In the genomic region with DNA sequence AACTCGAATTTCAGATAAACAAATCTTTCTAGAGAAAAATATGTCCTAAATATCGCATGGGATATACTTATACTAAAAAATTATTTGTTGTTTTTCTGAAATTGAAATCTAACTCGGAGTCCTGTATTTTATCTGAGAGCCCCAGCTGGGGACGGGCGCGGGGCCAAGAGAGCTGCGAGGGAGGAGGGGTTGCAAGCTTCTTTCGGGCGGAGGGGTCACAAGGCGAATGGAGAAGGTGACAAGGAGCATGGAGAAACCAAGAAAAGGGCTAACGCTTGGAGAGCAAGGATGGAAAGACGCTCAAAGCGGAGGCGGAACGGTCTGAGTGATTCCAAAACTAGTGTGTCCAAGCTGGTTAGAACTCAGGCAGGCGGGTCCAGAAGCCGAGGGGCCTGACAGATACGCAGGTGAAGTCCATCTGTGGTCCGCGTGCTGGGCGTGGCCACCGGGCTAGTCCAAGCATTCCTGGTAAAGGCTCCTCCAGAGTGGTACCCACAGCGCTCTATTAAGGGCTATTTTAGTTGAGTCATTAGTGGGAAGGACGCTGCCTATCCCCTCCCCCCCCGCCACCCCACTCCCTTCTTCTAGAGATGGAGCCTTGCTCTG, we compare ENCODE assay signal across 10 cellular contexts. TPM values are rescaled to one million over a fixed set of nuclear protein-coding genes. Genes with fewer than 3 reads are reported as not detected.
DNase-seq lines count a peak whose midpoint lies in the region; ATAC-seq and TF ChIP-seq lines count a peak whose summit lies in the region.
"Had no signal": no experiment of that assay in that cellular context is flagged by ENCODE, and none has a peak within 500 bp of the region (broad histone marks: within the 10 kb centered on the region; RNA-seq: fewer than 3 reads in every experiment).

No MANE protein-coding gene starts in this region.

- no peak overlapping the region for H2AFZ ChIP-seq in PC-9

- H4K20me1 ChIP-seq in PC-9 (ENCODE audit: insufficient read depth), result no peaks in the 10 kb centered on the region

- no peak overlapping the region for H3K27ac ChIP-seq in heart right ventricle
- no peak overlapping the region for H3K27ac ChIP-seq in lower lobe of right lung
- no peak overlapping the region for H3K27ac ChIP-seq in upper lobe of left lung
- no peak overlapping the region for H3K27ac ChIP-seq in gastroesophageal sphincter
- no peak overlapping the region for H3K27ac ChIP-seq in PC-9

- peaks cover 4% of the 10 kb centered on the region; the same call in 1 of the 2 replicates for H3F3A ChIP-seq in PC-9 (ENCODE audit: insufficient read depth, low read depth)

- H3K36me3 ChIP-seq in heart right ventricle, result no peaks in the 10 kb centered on the region
- no peaks in the 10 kb centered on the region for H3K36me3 ChIP-seq in adipocyte (ENCODE audit: control insufficient read depth, insufficient read depth, low read length, severe bottlenecking)
- H3K36me3 ChIP-seq in lower lobe of right lung, result no peaks in the 10 kb centered on the region
- H3K36me3 ChIP-seq in upper lobe of left lung, result no peaks in the 10 kb centered on the region
- H3K36me3 ChIP-seq in gastroesophageal sphincter, result no peaks in the 10 kb centered on the region
- no peaks in the 10 kb centered on the region for H3K36me3 ChIP-seq in PC-9 (ENCODE audit: low read depth)

- H3K9ac ChIP-seq in adipocyte (ENCODE audit: low read length), result no peak overlapping the region

- DNase-seq in heart right ventricle (peak in 1 of 2 donors; percentile 13), Right ventricle myocardium inferior (ENCODE audit: missing footprints) (no peak), adipocyte (ENCODE audit: low read depth) (no peak), lower lobe of right lung (no peak), upper lobe of left lung (peak in 1 of 2 donors; percentile 60), PC-9 (no peak)
- DNase-seq: cerebellar nuclear complex had no signal

- intact Hi-C loops in heart right ventricle (cut with DNase I) (no loop called here), Right ventricle myocardium inferior (cut with DNase I) (no loop called here), lower lobe of right lung (cut with DNase I) (no loop called here), PC-9 (cut with micrococcal nuclease; ENCODE audit: unreplicated experiment) (no loop called here)

- H3K9me2 ChIP-seq in PC-9 (ENCODE audit: insufficient read depth), result no peaks in the 10 kb centered on the region

- WGBS in heart right ventricle, 2 donors, result 12 to 18% methylated on average over 25 of the region's 25 CpGs
- WGBS in upper lobe of left lung, 2 donors, result 12 to 25% methylated on average over 18 to 25 of the region's 25 CpGs
- WGBS in gastroesophageal sphincter (ENCODE audit: low coverage in 1 of 2), 2 donors, result 4 to 18% methylated on average over 15 to 21 of the region's 25 CpGs

- peak overlapping the region in 9 of 10 donors; percentile 15 to 50 (median 41) for H3K4me3 ChIP-seq in heart right ventricle
- H3K4me3 ChIP-seq in adipocyte (ENCODE audit: low read length), result peak overlapping the region; percentile 59
- peak overlapping the region; percentile 41 for H3K4me3 ChIP-seq in lower lobe of right lung
- peak overlapping the region in 3 of 4 donors; percentile 24 to 44 (median 37) for H3K4me3 ChIP-seq in upper lobe of left lung
- H3K4me3 ChIP-seq in gastroesophageal sphincter, result peak overlapping the region in 1 of 2 donors; percentile 46
- H3K4me3 ChIP-seq in PC-9, result no peak overlapping the region
- H3K4me3 ChIP-seq: GM12878 had no signal

- no peaks in the 10 kb centered on the region for H3K79me2 ChIP-seq in PC-9 (ENCODE audit: low read depth)

- no peak overlapping the region for H3K4me2 ChIP-seq in PC-9

- TF ChIP-seq POLR2A in upper lobe of left lung (IDR thresholded peaks at IDR 0.05) (no peak), gastroesophageal sphincter (IDR thresholded peaks at IDR 0.05) (no peak)

- peak in 1 of 8 donors; percentile 48 for ATAC-seq in heart right ventricle
- ATAC-seq in Right ventricle myocardium inferior, result no peak
- ATAC-seq in lower lobe of right lung, result no peak
- no peak for ATAC-seq in upper lobe of left lung (ENCODE audit: low FRiP score in 2 of 2)
- ATAC-seq in HG03280 (IDR thresholded peaks at IDR 0.05; ENCODE audit: unreplicated experiment), result no peak
- no peak for ATAC-seq in gastroesophageal sphincter
- ATAC-seq: GM12878 had no signal

- H3K27me3 ChIP-seq in heart right ventricle (peaks cover 0 to 80% (median 57%) of the 10 kb centered on the region in 7 donors), adipocyte (replicated peaks; ENCODE audit: control insufficient read depth, insufficient read depth, low read length) (peaks cover 55% of the 10 kb centered on the region), lower lobe of right lung (ENCODE audit: low read depth) (peaks cover 57% of the 10 kb centered on the region), upper lobe of left lung (peaks cover 0 to 27% (median 17%) of the 10 kb centered on the region in 4 donors), gastroesophageal sphincter (peaks cover 46% of the 10 kb centered on the region), PC-9 (ENCODE audit: insufficient read depth, low read depth) (peaks cover 2% of the 10 kb centered on the region; the same call in 1 of the 2 replicates)

- H3K9me3 ChIP-seq in heart right ventricle (peaks cover 0 to 4% (median 0%) of the 10 kb centered on the region in 11 donors), adipocyte (ENCODE audit: control insufficient read depth, low read length) (peaks cover 10% of the 10 kb centered on the region), lower lobe of right lung (no peaks in the 10 kb centered on the region), upper lobe of left lung (no peaks in the 10 kb centered on the region), gastroesophageal sphincter (no peaks in the 10 kb centered on the region), PC-9 (ENCODE audit: insufficient read depth, low read depth) (no peaks in the 10 kb centered on the region)

- CTCF ChIA-PET in PC-9 (lab: Charles Lee), result interaction anchor here (0.5 to 1.4 kb wide), 2 partner anchors 43 to 378 kb away, joined by 4 to 9 read pairs; no protein-coding TSS in a partner anchor

- BruUV-seq in PC-9 (replicated peaks; lab: Mats Ljungman, UMichigan), result no TSS peak

- peaks cover 10 to 26% (median 14%) of the 10 kb centered on the region in 9 donors for H3K4me1 ChIP-seq in heart right ventricle
- H3K4me1 ChIP-seq in adipocyte (ENCODE audit: control insufficient read depth, insufficient read depth, low read length), result peaks cover 20% of the 10 kb centered on the region
- peaks cover 23% of the 10 kb centered on the region for H3K4me1 ChIP-seq in lower lobe of right lung
- peaks cover 16 to 28% (median 23%) of the 10 kb centered on the region in 4 donors for H3K4me1 ChIP-seq in upper lobe of left lung
- peaks cover 2 to 27% (median 13%) of the 10 kb centered on the region in 3 donors for H3K4me1 ChIP-seq in gastroesophageal sphincter
- no peaks in the 10 kb centered on the region for H3K4me1 ChIP-seq in PC-9 (replicated peaks; ENCODE audit: insufficient read depth)

- TF ChIP-seq CTCF in heart right ventricle (IDR thresholded peaks at IDR 0.05) (no peak), lower lobe of right lung (IDR thresholded peaks at IDR 0.05) (no peak), upper lobe of left lung (IDR thresholded peaks at IDR 0.05) (no peak), gastroesophageal sphincter (IDR thresholded peaks at IDR 0.05) (no peak), PC-9 (conservative IDR thresholded peaks at IDR 0.05) (no peak)

- TF ChIP-seq EP300 in upper lobe of left lung (IDR thresholded peaks at IDR 0.05) (no peak), gastroesophageal sphincter (IDR thresholded peaks at IDR 0.05) (no peak)

- POLR2A ChIA-PET in PC-9 (lab: Charles Lee; ENCODE audit: unreplicated experiment), result interaction anchor here (0.6 to 1.3 kb wide), 3 partner anchors 28 to 100 kb away, joined by 3 to 10 read pairs (median 5); partner anchors contain the start of gene DDX27

RNA-seq across cellular contexts. Expression of gene ZNFX1, which starts 41.5 kb away (rescaled TPM):
- 10 to 100 TPM; 18.9 to 49.5 (median 24.8) TPM for total RNA-seq in heart right ventricle
- polyA plus RNA-seq in heart right ventricle, result 1 to 10 TPM; 7.8 to 8.5 TPM
- 21.0 TPM for total RNA-seq in Right ventricle myocardium inferior
- 53.9 TPM for total RNA-seq in lower lobe of right lung
- total RNA-seq in upper lobe of left lung, result 10 to 100 TPM; 39.3 to 64.6 (median 42.4) TPM
- total RNA-seq in gastroesophageal sphincter, result 10 to 100 TPM; 36.2 to 46.6 (median 41.5) TPM
- total RNA-seq in PC-9 (2021), result 24.1 and 29.7 TPM in 2 replicates
